In genomic region chr10:11097686-11098085, GRCh38 we compare ENCODE assay signal across 13 cellular contexts.
A peak's percentile ranks its signal among the peaks of the same experiment; 100 is the strongest.
DNase-seq lines count a peak whose midpoint lies in the region; ATAC-seq lines count a peak whose summit lies in the region.
"Had no signal": no experiment of that assay in that cellular context is flagged by ENCODE, and none has a peak within 500 bp of the region (broad histone marks: within the 10 kb centered on the region; RNA-seq: fewer than 3 reads in every experiment).

No MANE protein-coding gene starts in this region.

- H3K27me3 ChIP-seq in SJCRH30 = no peaks in the 10 kb centered on the region
- H3K27me3 ChIP-seq: tibial nerve had no signal

- no peak for DNase-seq in activated effector memory CD4-positive, alpha-beta T cell treated with Interleukin-2 at 50 U/mL for 16 hours
- DNase-seq in NCI-H1092 treated with DMSO at 0.1 percent for 48 hours (lab: John Stamatoyannopoulos, UW) (no peak), Kasumi-1 (lab: John Stamatoyannopoulos, UW) (no peak), SJCRH30 (no peak)
- DNase-seq: CD4-positive, CD25-positive, alpha-beta regulatory T cell; naive thymus-derived CD8-positive, alpha-beta T cell; NCI-H1930 had no signal

- H3K36me3 ChIP-seq in SJCRH30 = peaks cover 21% of the 10 kb centered on the region
- H3K36me3 ChIP-seq: tibial nerve had no signal

- no peak overlapping the region for H3K4me3 ChIP-seq in SJCRH30
- H3K4me3 ChIP-seq: tibial nerve had no signal

- no peak overlapping the region for H3K27ac ChIP-seq in SJCRH30
- H3K27ac ChIP-seq: KMS-11 had no signal

- no peaks in the 10 kb centered on the region for H3K4me1 ChIP-seq in SJCRH30

- H3K9me3 ChIP-seq in SJCRH30 (replicated peaks) = 0 out of 2 replicates have a peak, but pooled peaks cover 2% of the 10 kb centered on the region

- ATAC-seq in GM18499 (IDR thresholded peaks at IDR 0.05; ENCODE audit: insufficient read depth, unreplicated experiment) (peak; percentile 43), GM18907 (IDR thresholded peaks at IDR 0.05; ENCODE audit: unreplicated experiment) (peak; percentile 78), HG02588 (IDR thresholded peaks at IDR 0.05; ENCODE audit: unreplicated experiment) (peak; percentile 80), HG03460 (IDR thresholded peaks at IDR 0.05; ENCODE audit: unreplicated experiment) (peak; percentile 75)
- ATAC-seq: naive thymus-derived CD8-positive, alpha-beta T cell had no signal
